Comparison of ENCODE assay signal across 8 cellular contexts in the genomic region with DNA sequence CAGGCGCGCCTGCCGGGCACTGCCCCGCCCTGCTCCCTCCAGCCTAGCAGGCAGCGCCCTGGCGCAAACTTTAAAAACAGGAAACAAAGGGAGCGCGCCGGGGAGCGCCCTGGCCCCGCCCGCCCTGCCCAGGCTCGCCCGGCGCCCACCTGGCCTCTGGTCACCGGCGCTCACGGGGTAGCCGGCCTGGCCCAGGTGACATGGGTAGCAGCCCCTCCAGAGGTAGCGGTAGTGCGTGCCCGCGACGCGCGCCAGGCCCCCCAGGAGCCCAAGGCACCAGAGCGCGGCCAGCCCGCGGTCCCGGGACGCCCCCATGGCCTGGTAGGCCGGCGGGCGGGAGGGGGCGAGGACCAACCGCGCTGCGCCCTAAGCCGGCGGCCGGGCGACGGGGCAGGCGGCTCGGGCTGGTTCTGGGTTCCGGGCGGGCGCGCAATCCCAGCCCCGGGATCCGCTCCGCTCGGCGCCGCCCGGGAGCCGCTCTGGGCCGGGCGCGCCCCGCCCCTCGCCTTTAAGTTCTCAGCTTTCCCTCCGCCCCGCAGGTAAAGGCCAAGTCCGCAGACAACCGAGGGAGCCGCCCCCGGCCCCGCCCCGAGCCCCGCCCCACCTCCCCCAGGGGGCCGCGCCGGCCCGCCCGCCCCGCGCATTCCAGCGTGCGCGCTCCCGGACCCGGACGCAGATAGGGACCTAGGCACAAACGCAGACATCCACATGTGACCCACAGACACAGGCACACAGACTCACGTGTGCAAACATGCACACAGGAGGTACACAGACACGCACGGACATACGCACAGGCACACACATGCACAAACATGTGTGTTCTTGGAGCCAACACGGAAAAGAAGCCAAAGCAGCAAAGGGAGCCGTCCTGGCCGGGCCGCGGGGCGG.
DNase-seq lines count a peak whose midpoint lies in the region; ATAC-seq, FAIRE-seq and TF ChIP-seq lines count a peak whose summit lies in the region.

No MANE protein-coding gene starts in this region.

- H3K79me2 ChIP-seq in osteoblast (ENCODE audit: insufficient read depth, low read length) = peaks cover 25% of the 10 kb centered on the region

- ATAC-seq in HG03159 (IDR thresholded peaks at IDR 0.05; ENCODE audit: unreplicated experiment) = no peak
- no peak for ATAC-seq in GM21390 (IDR thresholded peaks at IDR 0.05; ENCODE audit: unreplicated experiment)

- peak overlapping the region; percentile 88 for H3K4me2 ChIP-seq in osteoblast (ENCODE audit: insufficient read depth, low read length)

- H3K9me3 ChIP-seq in HEK293 (ENCODE audit: control insufficient read depth, insufficient read depth, low read depth, low read length) (no peaks in the 10 kb centered on the region), osteoblast (ENCODE audit: low read depth, low read length) (no peaks in the 10 kb centered on the region)

- H2AFZ ChIP-seq in osteoblast (ENCODE audit: low read length) = peak overlapping the region; percentile 73

- peak; percentile 38 for DNase-seq in RCC 7860 (ENCODE audit: low spot score)
- peak; percentile 87 for DNase-seq in activated effector memory CD4-positive, alpha-beta T cell treated with Interleukin-2 at 50 U/mL for 16 hours
- DNase-seq in frontal cortex (ENCODE audit: low spot score in 2 of 2) = peak; percentile 75 to 84
- peak; percentile 99 for DNase-seq in osteoblast (ENCODE audit: insufficient read length, low spot score, missing footprints)
- DNase-seq in superior temporal gyrus (ENCODE audit: extremely low spot score) = peak; percentile 13

- POLR2A ChIA-PET in HEK293 (lab: Yijun Ruan, JAX) = no interaction called here

- CTCF ChIA-PET in HEK293 (lab: Yijun Ruan, JAX) = interaction anchor here (1.5 kb wide), 1 partner anchor 33 kb away, joined by 3 read pairs; no protein-coding TSS in a partner anchor

- peak overlapping the region; percentile 48 for H3K4me3 ChIP-seq in HEK293 (ENCODE audit: low read depth, low read length)
- peak overlapping the region; percentile 83 for H3K4me3 ChIP-seq in osteoblast (ENCODE audit: insufficient read depth, low read length)

- FAIRE-seq in RCC 7860 (lab: Jason Lieb, UNC) (no peak), frontal cortex (lab: Jason Lieb, UNC) (no peak)

- no peaks in the 10 kb centered on the region for H3K4me1 ChIP-seq in HEK293 (ENCODE audit: control insufficient read depth, insufficient read depth, low read length)
- peaks cover 16% of the 10 kb centered on the region for H3K4me1 ChIP-seq in osteoblast (ENCODE audit: insufficient read depth, low read length)

- H3K27ac ChIP-seq in HEK293 (ENCODE audit: extremely low read depth, low read depth, low read length) (no peak overlapping the region; the same call in 1 of the 2 replicates), osteoblast (ENCODE audit: low read depth, low read length) (peak overlapping the region; percentile 33)

- H3K27me3 ChIP-seq in osteoblast (ENCODE audit: insufficient read depth, low read length) = no peaks in the 10 kb centered on the region

- peaks cover 4% of the 10 kb centered on the region for H4K20me1 ChIP-seq in osteoblast (ENCODE audit: insufficient read depth, low read length)

- TF ChIP-seq CTCF in HEK293 (tag by site-specific recombination; IDR thresholded peaks at IDR 0.05) = no peak
- TF ChIP-seq CTCF in osteoblast (IDR thresholded peaks at IDR 0.05; ENCODE audit: extremely low read depth, low read depth, low read length) = no peak

- H3K36me3 ChIP-seq in HEK293 (ENCODE audit: control insufficient read depth in 2 of 2, insufficient read depth in 1 of 2, low read length in 2 of 2) (no peaks in the 10 kb centered on the region), osteoblast (ENCODE audit: insufficient read depth, low read length) (no peaks in the 10 kb centered on the region)

TF ChIP-seq in HEK293, 187 proteins besides CTCF, POLR2A, EP300 and RAD21 (continues in another document):
- TF ChIP-seq ZSCAN30 (tag by site-specific recombination; IDR thresholded peaks at IDR 0.05) (0 out of 2 replicates have a peak, but pooled peaks have one; percentile 49), ZNF510 (tag by site-specific recombination; IDR thresholded peaks at IDR 0.05; ENCODE audit: insufficient replicate concordance) (no peak), SP3 (tag by site-specific recombination; IDR thresholded peaks at IDR 0.05) (no peak), ZNF660 (tag by site-specific recombination; IDR thresholded peaks at IDR 0.05) (no peak), ZNF610 (tag by site-specific recombination; IDR thresholded peaks at IDR 0.05; ENCODE audit: borderline replicate concordance) (no peak), ZNF600 (tag by site-specific recombination; IDR thresholded peaks at IDR 0.05) (peak; percentile 58), ZNF596 (tag by site-specific recombination; IDR thresholded peaks at IDR 0.05) (no peak), ZBTB20 (tag by site-specific recombination; IDR thresholded peaks at IDR 0.05) (no peak), INSM2 (tag by site-specific recombination; IDR thresholded peaks at IDR 0.05) (peak; percentile 95), ZNF121 (tag by site-specific recombination; IDR thresholded peaks at IDR 0.05) (no peak), ZNF354C (tag by site-specific recombination; IDR thresholded peaks at IDR 0.05; ENCODE audit: borderline replicate concordance, low read depth) (no peak), GLIS1 (tag by site-specific recombination; IDR thresholded peaks at IDR 0.05) (peak; percentile 68), ZNF133 (tag by site-specific recombination; IDR thresholded peaks at IDR 0.05) (no peak), ZBTB48 (tag by site-specific recombination; IDR thresholded peaks at IDR 0.05) (peak; percentile 77), KLF16 (tag by site-specific recombination; IDR thresholded peaks at IDR 0.05) (0 out of 2 replicates have a peak, but pooled peaks have one; percentile 37), ZBTB8A (tag by site-specific recombination; IDR thresholded peaks at IDR 0.05) (peak; percentile 78), KLF1 (tag by site-specific recombination; IDR thresholded peaks at IDR 0.05) (peak; percentile 68), FEZF1 (tag by site-specific recombination; IDR thresholded peaks at IDR 0.05) (no peak), ZNF394 (tag by site-specific recombination; IDR thresholded peaks at IDR 0.05; ENCODE audit: borderline replicate concordance) (no peak), ZNF626 (tag by site-specific recombination; IDR thresholded peaks at IDR 0.05) (no peak), ZIC2 (tag by site-specific recombination; IDR thresholded peaks at IDR 0.05) (no peak)
- TF ChIP-seq, protein P1, sequence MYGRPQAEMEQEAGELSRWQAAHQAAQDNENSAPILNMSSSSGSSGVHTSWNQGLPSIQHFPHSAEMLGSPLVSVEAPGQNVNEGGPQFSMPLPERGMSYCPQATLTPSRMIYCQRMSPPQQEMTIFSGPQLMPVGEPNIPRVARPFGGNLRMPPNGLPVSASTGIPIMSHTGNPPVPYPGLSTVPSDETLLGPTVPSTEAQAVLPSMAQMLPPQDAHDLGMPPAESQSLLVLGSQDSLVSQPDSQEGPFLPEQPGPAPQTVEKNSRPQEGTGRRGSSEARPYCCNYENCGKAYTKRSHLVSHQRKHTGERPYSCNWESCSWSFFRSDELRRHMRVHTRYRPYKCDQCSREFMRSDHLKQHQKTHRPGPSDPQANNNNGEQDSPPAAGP (tag by site-specific recombination; IDR thresholded peaks at IDR 0.05) = peak; percentile 48; the same call in 1 of the 2 replicates
- TF ChIP-seq, protein P2, sequence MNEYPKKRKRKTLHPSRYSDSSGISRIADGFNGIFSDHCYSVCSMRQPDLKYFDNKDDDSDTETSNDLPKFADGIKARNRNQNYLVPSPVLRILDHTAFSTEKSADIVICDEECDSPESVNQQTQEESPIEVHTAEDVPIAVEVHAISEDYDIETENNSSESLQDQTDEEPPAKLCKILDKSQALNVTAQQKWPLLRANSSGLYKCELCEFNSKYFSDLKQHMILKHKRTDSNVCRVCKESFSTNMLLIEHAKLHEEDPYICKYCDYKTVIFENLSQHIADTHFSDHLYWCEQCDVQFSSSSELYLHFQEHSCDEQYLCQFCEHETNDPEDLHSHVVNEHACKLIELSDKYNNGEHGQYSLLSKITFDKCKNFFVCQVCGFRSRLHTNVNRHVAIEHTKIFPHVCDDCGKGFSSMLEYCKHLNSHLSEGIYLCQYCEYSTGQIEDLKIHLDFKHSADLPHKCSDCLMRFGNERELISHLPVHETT (tag by site-specific recombination; IDR thresholded peaks at IDR 0.05) = no peak
- TF ChIP-seq, protein P3, sequence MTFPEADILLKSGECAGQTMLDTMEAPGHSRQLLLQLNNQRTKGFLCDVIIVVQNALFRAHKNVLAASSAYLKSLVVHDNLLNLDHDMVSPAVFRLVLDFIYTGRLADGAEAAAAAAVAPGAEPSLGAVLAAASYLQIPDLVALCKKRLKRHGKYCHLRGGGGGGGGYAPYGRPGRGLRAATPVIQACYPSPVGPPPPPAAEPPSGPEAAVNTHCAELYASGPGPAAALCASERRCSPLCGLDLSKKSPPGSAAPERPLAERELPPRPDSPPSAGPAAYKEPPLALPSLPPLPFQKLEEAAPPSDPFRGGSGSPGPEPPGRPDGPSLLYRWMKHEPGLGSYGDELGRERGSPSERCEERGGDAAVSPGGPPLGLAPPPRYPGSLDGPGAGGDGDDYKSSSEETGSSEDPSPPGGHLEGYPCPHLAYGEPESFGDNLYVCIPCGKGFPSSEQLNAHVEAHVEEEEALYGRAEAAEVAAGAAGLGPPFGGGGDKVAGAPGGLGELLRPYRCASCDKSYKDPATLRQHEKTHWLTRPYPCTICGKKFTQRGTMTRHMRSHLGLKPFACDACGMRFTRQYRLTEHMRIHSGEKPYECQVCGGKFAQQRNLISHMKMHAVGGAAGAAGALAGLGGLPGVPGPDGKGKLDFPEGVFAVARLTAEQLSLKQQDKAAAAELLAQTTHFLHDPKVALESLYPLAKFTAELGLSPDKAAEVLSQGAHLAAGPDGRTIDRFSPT (tag by site-specific recombination; IDR thresholded peaks at IDR 0.05) = no peak

Comparison
In these comparisons a context has a peak if more than half of its experiments do, and no peak if none do; other contexts are left out.
1. DNase-seq: peak in every context shown above with its lines; median percentile 99 in osteoblast; 87 in activated effector memory CD4-positive, alpha-beta T cell treated with Interleukin-2 at 50 U/mL for 16 hours; 80 in frontal cortex; 38 in RCC 7860; 13 in superior temporal gyrus.